Comparison of ENCODE assay signal across 8 cellular contexts in the genomic region with DNA sequence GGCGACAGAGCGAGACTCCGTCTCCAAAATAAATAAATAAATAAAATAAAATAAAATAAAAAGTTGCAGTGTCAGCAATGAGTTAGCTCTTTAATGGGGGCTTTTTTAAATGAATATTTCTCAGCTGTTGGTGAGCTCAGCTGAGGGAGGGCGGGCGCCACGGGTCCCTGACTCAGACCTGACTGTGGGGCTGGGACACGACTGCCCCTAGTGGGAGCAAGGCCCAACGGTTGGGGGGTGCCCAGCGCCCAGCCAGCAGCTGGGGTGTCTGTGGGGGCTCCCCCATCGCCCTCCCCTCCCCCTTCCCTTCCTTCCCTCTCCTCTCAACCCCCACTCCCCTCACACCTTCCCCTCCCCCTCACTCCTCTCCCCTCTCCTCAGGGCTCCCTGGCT. TPM values are rescaled to one million over a fixed set of nuclear protein-coding genes. Genes with fewer than 3 reads are reported as not detected.
DNase-seq lines count a peak whose midpoint lies in the region; ATAC-seq and TF ChIP-seq lines count a peak whose summit lies in the region.

No MANE protein-coding gene starts in this region.

- H3K9me3 ChIP-seq in Caco-2 = no peaks in the 10 kb centered on the region

- H3K4me3 Mint-ChIP-seq in stimulated activated memory B cell treated with anti-CD40 and anti-IgM and Interleukin-4, amounts not matched to agents 10 μg/mL and 1 μg/mL and 100 μg/mL, for 72 hours = no peak overlapping the region
- no peak overlapping the region for H3K4me3 Mint-ChIP-seq in Caco-2 (ENCODE audit: unreplicated experiment)

- intact Hi-C loops in sciatic nerve (cut with DNase I) = no loop called here
- intact Hi-C loops in lower leg skin (cut with DNase I; ENCODE audit: low total_unique reads) = no loop called here
- intact Hi-C loops in Caco-2 (cut with micrococcal nuclease; ENCODE audit: unreplicated experiment) = no loop called here

- CTCF ChIA-PET in Caco-2 (lab: Charles Lee) = interaction anchor here (0.8 kb wide), 1 partner anchor 23 kb away, joined by 3 read pairs; no protein-coding TSS in a partner anchor

- ATAC-seq in GM19351 (IDR thresholded peaks at IDR 0.05; ENCODE audit: unreplicated experiment) (peak; percentile 55), sciatic nerve (no peak)
- ATAC-seq in stimulated activated memory B cell treated with anti-CD40 and anti-IgM and Interleukin-4, amounts not matched to agents 10 μg/mL and 1 μg/mL and 100 μg/mL, for 72 hours = peak; percentile 75

- TF ChIP-seq POLR2A in lower leg skin (IDR thresholded peaks at IDR 0.05) = no peak

- TF ChIP-seq CTCF in kidney epithelial cell (IDR thresholded peaks at IDR 0.05; ENCODE audit: insufficient read depth, low read length, poor library complexity, severe bottlenecking) (peak; percentile 68), lower leg skin (IDR thresholded peaks at IDR 0.05) (no peak), Caco-2 (IDR thresholded peaks at IDR 0.05; ENCODE audit: insufficient read depth in 1 of 2, low read depth in 1 of 2, low read length in 1 of 2, severe bottlenecking in 1 of 2, unreplicated experiment in 1 of 2) (no peak)

- DNase-seq in OCI-M1 (lab: John Stamatoyannopoulos, UW) (peak; percentile 92), kidney epithelial cell (ENCODE audit: low read depth) (no peak), sciatic nerve (ENCODE audit: low spot score) (no peak), lower leg skin (ENCODE audit: low spot score in 2 of 2) (no peak), Caco-2 (no peak)
- peak; percentile 75 to 85 for DNase-seq in activated T-cell treated with anti-CD3 and anti-CD28 coated beads, Interleukin-2, amount 50 U/mL, for 48 hours

- no peaks in the 10 kb centered on the region for H3K27me3 ChIP-seq in kidney epithelial cell (ENCODE audit: control insufficient read depth, insufficient read depth, low read length)
- H3K27me3 ChIP-seq in Caco-2 (replicated peaks; ENCODE audit: control insufficient read depth, insufficient read depth, low read length) = no peaks in the 10 kb centered on the region

- H3K36me3 ChIP-seq in kidney epithelial cell (ENCODE audit: control insufficient read depth, insufficient read depth, low read length) (no peaks in the 10 kb centered on the region), Caco-2 (ENCODE audit: control insufficient read depth, insufficient read depth, low read length) (no peaks in the 10 kb centered on the region)

- peak overlapping the region; percentile 95 for H3K27ac Mint-ChIP-seq in stimulated activated memory B cell treated with anti-CD40 and anti-IgM and Interleukin-4, amounts not matched to agents 10 μg/mL and 1 μg/mL and 100 μg/mL, for 72 hours
- H3K27ac Mint-ChIP-seq in Caco-2 (ENCODE audit: unreplicated experiment) = no peak overlapping the region

- no peaks in the 10 kb centered on the region for H3K27me3 Mint-ChIP-seq in stimulated activated memory B cell treated with anti-CD40 and anti-IgM and Interleukin-4, amounts not matched to agents 10 μg/mL and 1 μg/mL and 100 μg/mL, for 72 hours
- H3K27me3 Mint-ChIP-seq in Caco-2 (ENCODE audit: insufficient read depth, unreplicated experiment) = no peaks in the 10 kb centered on the region

- H3K4me3 ChIP-seq in kidney epithelial cell (ENCODE audit: low read depth, low read length) (no peak overlapping the region), lower leg skin (ENCODE audit: low read depth, poor library complexity, severe bottlenecking) (no peak overlapping the region), Caco-2 (ENCODE audit: low read depth, low read length) (no peak overlapping the region)

- no TSS peak for BruUV-seq in Caco-2 (replicated peaks; lab: Mats Ljungman, UMichigan)

- no peaks in the 10 kb centered on the region for H3K9me3 Mint-ChIP-seq in stimulated activated memory B cell treated with anti-CD40 and anti-IgM and Interleukin-4, amounts not matched to agents 10 μg/mL and 1 μg/mL and 100 μg/mL, for 72 hours
- H3K9me3 Mint-ChIP-seq in Caco-2 (ENCODE audit: unreplicated experiment) = no peaks in the 10 kb centered on the region

- peaks cover 35% of the 10 kb centered on the region for H3K4me1 Mint-ChIP-seq in stimulated activated memory B cell treated with anti-CD40 and anti-IgM and Interleukin-4, amounts not matched to agents 10 μg/mL and 1 μg/mL and 100 μg/mL, for 72 hours
- H3K4me1 Mint-ChIP-seq in Caco-2 (ENCODE audit: low read depth, unreplicated experiment) = peaks cover 7% of the 10 kb centered on the region

- POLR2A ChIA-PET in Caco-2 (lab: Charles Lee) = no interaction called here

- H3K36me3 Mint-ChIP-seq in stimulated activated memory B cell treated with anti-CD40 and anti-IgM and Interleukin-4, amounts not matched to agents 10 μg/mL and 1 μg/mL and 100 μg/mL, for 72 hours = no peaks in the 10 kb centered on the region
- peaks cover 4% of the 10 kb centered on the region for H3K36me3 Mint-ChIP-seq in Caco-2 (ENCODE audit: insufficient read depth, unreplicated experiment)

- peaks cover 22% of the 10 kb centered on the region for H3K4me1 ChIP-seq in Caco-2

- WGBS in lower leg skin, 2 donors = 51 to 59% methylated on average over 10 of the region's 10 CpGs

RNA-seq across cellular contexts. Expression of a gene that starts 46.6 kb away (rescaled TPM):
- 25.2 and 27.1 TPM in 2 replicates for total RNA-seq in kidney epithelial cell
- 13.3 TPM for total RNA-seq in sciatic nerve
- total RNA-seq in lower leg skin = 10 to 100 TPM; 28.3 to 33.1 (median 28.9) TPM
- 17.8 and 19.3 TPM in 2 replicates for total RNA-seq in Caco-2 (2022)

Comparison
In these comparisons a context has a peak if more than half of its experiments do, and no peak if none do; other contexts are left out.
1. DNase-seq: peak in OCI-M1 (single experiment) and activated T-cell treated with anti-CD3 and anti-CD28 coated beads, Interleukin-2, amount 50 U/mL, for 48 hours (2 of 2); none in kidney epithelial cell (single experiment), sciatic nerve (single experiment), lower leg skin (0 of 2) and Caco-2 (0 of 2).